ENCODE assay signal across 8 cellular contexts in the genomic region with DNA sequence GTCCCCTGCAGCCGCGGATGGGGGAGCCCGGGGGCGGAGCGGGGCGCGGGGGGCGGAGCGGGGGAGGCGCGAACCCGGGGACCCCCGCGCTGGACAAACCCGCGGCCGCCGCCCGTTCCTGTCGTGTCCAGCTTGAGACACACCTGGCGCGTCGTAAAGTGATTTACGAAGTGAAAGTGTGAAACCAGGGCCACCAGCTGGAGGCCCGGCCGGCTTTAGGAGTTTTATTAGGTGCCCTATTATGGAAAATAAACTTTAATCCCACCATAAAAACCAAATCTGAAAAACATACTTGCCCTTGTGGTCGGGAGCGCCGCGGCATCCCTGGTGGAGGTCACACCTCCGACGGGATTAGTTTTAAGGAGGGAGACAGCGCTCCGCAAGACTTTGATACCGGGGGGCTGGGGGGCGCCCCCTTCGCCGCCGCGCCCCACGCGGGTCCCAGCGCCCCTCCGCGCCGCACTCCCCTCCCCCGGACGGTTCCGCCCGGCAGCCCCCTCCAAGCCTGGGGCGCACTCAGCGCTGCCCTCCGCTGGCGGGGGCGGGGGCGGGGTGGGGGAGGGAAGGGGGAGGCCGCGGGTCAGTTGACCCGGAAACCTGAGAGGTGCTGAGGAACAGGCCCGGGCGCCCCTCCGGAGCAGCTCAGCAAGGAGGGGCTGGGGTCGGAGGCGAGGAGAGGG. TPM values are rescaled to one million over a fixed set of nuclear protein-coding genes. Genes with fewer than 3 reads are reported as not detected.
DNase-seq lines count a peak whose midpoint lies in the region; ATAC-seq, FAIRE-seq and TF ChIP-seq lines count a peak whose summit lies in the region.

No MANE protein-coding gene starts in this region.

- H3K4me1 ChIP-seq in HUES64 (ENCODE audit: insufficient read depth, low read length) (peaks cover 22% of the 10 kb centered on the region), colonic mucosa (peaks cover 15% of the 10 kb centered on the region)

- FAIRE-seq in urothelium cell line (lab: Jason Lieb, UNC): no peak

- H3K4me1 Mint-ChIP-seq in neural crest cell: peaks cover 23% of the 10 kb centered on the region

- no peak overlapping the region for H3K9ac ChIP-seq in HUES64 (ENCODE audit: low read depth, low read length)
- H3K9ac ChIP-seq in colonic mucosa (ENCODE audit: low read depth in 2 of 2, low read length in 2 of 2): peak overlapping the region in 1 of 2 donors; percentile 51

- no peaks in the 10 kb centered on the region for H3K9me3 Mint-ChIP-seq in neural crest cell

- H3K27me3 Mint-ChIP-seq in neural crest cell (ENCODE audit: low read depth): peaks cover 96% of the 10 kb centered on the region

- H3K36me3 ChIP-seq in HUES64 (ENCODE audit: insufficient read depth, low read length) (no peaks in the 10 kb centered on the region), colonic mucosa (no peaks in the 10 kb centered on the region)

- in situ Hi-C loops in GM13977 (cut with MboI; ENCODE audit: low pct_unique_long_range_greater_than_20kb, low sequenced_read_pairs, unreplicated experiment): loop anchor here (25.0 kb wide), 2 partner anchors 1213 to 1538 kb away; a partner anchor contains a TSS

- H3K27me3 ChIP-seq in HUES64 (ENCODE audit: insufficient read depth, low read length): peaks cover 97% of the 10 kb centered on the region
- peaks cover 35% of the 10 kb centered on the region for H3K27me3 ChIP-seq in colonic mucosa

- H3K4me3 Mint-ChIP-seq in neural crest cell: peak overlapping the region; percentile 59

- H3K27ac Mint-ChIP-seq in neural crest cell (ENCODE audit: unreplicated experiment): no peak overlapping the region

- peak; percentile 72 for DNase-seq in GM13977 (ENCODE audit: low spot score)
- peak; percentile 65 for DNase-seq in colonic mucosa
- no peak for DNase-seq in neural crest cell (ENCODE audit: low read depth, low spot score)
- no peak for DNase-seq in urothelium cell line (ENCODE audit: low spot score)
- DNase-seq in HCEC 1CT: no peak
- no peak for DNase-seq in amniotic stem cell (lab: John Stamatoyannopoulos, UW)

- no peak for TF ChIP-seq CTCF in GM13977 (IDR thresholded peaks at IDR 0.05; ENCODE audit: extremely low read depth, insufficient read depth, missing control alignments)
- no peak for TF ChIP-seq CTCF in colonic mucosa (IDR thresholded peaks at IDR 0.05)
- TF ChIP-seq CTCF in neural crest cell (conservative IDR thresholded peaks at IDR 0.05): peak; percentile 22

- WGBS in HUES64: under 1% methylated on average over 49 of the region's 64 CpGs

- no peaks in the 10 kb centered on the region for H3K36me3 Mint-ChIP-seq in neural crest cell (ENCODE audit: low read depth)

- no peak overlapping the region for H3K27ac ChIP-seq in HUES64 (ENCODE audit: low read depth, low read length)
- peak overlapping the region; percentile 70 for H3K27ac ChIP-seq in colonic mucosa

- intact Hi-C loops in colonic mucosa (cut with DNase I): no loop called here

- H3K9me3 ChIP-seq in HUES64 (ENCODE audit: insufficient read depth, low read depth, low read length) (no peaks in the 10 kb centered on the region), colonic mucosa (no peaks in the 10 kb centered on the region)

- no peak for ATAC-seq in GM18873 (IDR thresholded peaks at IDR 0.05; ENCODE audit: low FRiP score, unreplicated experiment)

- H3K4me3 ChIP-seq in HUES64 (ENCODE audit: low read length) (peak overlapping the region; percentile 26; the same call in 1 of the 2 replicates), colonic mucosa (peak overlapping the region; percentile 53)

RNA-seq across cellular contexts. Expression of a gene that starts 10.3 kb away (rescaled TPM):
- polyA plus RNA-seq in HUES64 (2013, experiment 1 of 2): 0.30 TPM
- polyA plus RNA-seq in HUES64 (2013, experiment 2 of 2): 0.44 TPM
- total RNA-seq in colonic mucosa: 10 to 100 TPM; 14.5 to 27.4 TPM
- 0.14 and 0.34 TPM in 2 replicates for total RNA-seq in neural crest cell

RNA-seq across cellular contexts. Expression of a gene that starts 50.7 kb away (rescaled TPM):
- polyA plus RNA-seq in HUES64 (2013, experiment 1 of 2): 15.6 TPM
- 14.8 TPM for polyA plus RNA-seq in HUES64 (2013, experiment 2 of 2)
- total RNA-seq in colonic mucosa (10 to 100 TPM; 12.7 to 21.4 TPM), neural crest cell (25.2 and 28.2 TPM in 2 replicates)

Comparison
In these comparisons a context has a peak if more than half of its experiments do, and no peak if none do; other contexts are left out.
1. DNase-seq: peak in GM13977 (single experiment) and colonic mucosa (single experiment); none in neural crest cell (single experiment), urothelium cell line (single experiment), HCEC 1CT (single experiment) and amniotic stem cell (single experiment).
2. RNA of a gene that starts 10.3 kb away (total RNA-seq): 14.5 to 27.4 TPM in colonic mucosa; 0.14 to 0.34 TPM in neural crest cell; every median in the first group is over 10 times any median in the second.